Comparison of ENCODE assay signal across 21 cellular contexts in genomic region chr9:120568816-120569215, GRCh38.
"Had no signal": no experiment of that assay in that cellular context is flagged by ENCODE, and none has a peak within 500 bp of the region (broad histone marks: within the 10 kb centered on the region; RNA-seq: fewer than 3 reads in every experiment).

No MANE protein-coding gene starts in this region.

- H3K4me2 ChIP-seq: SK-N-SH had no signal

- DNase-seq: Kasumi-1; KG1; NCI-H1092; NCI-H1105 treated with DMSO at 0.1 percent for 48 hours; NCI-H1417 treated with DMSO at 0.1 percent for 48 hours; NCI-H146; NCI-H1694 treated with DMSO at 0.1 percent for 48 hours; NCI-H1930; NCI-H2081; NCI-H2107; NCI-H2227 treated with DMSO at 0.1 percent for 48 hours; NCI-H524 treated with DMSO at 0.1 percent for 48 hours; NCI-H69; NCI-H774; NK-92 treated with Interleukin-12 subunit alpha and Interleukin-12 subunit beta, amount 100 ng/mL, for 24 hours; PC-3; SHP77; SK-N-SH; SW 1271 had no signal

- ATAC-seq: Panc1, PC-3 had no signal

- H3K9ac ChIP-seq: SK-N-SH had no signal

- H3K27ac ChIP-seq: RWPE1 had no signal

- H3K9me3 ChIP-seq: SK-N-SH had no signal
